In the genomic region with DNA sequence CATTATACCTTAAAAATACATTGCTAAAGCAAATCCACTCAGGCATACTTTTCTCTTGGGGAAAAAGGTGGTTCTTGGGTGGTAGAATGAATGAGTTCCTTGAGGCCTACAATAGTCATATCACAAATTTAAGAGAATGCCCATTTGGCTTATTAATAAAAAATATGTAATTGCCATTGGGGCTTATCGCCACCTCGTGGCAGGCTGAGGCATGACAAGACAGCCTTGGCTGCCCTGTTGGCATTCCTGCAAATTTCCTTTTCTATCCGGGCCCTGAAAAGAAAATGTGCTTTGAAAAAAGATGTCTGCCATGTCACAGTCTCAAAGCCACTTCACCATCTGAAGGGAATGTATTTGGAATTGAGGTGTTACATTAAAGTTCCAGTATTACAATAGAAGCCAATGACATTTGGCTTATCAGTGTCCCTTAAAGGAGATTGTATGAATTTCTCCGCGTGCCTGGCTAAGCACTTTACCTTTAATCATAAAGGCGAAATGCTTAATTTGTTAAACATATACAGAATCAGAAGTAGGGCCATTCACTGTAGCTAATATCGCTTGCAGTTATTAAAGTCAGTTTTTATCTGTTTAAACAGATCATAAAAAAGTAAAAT, we compare ENCODE assay signal across 8 cellular contexts.
DNase-seq lines count a peak whose midpoint lies in the region; ATAC-seq, FAIRE-seq and TF ChIP-seq lines count a peak whose summit lies in the region.

No MANE protein-coding gene starts in this region.

- 53% methylated on average over 7 of the region's 7 CpGs for whole genome bisulfite sequencing in liver

- TF ChIP-seq CTCF in AG09319 (IDR thresholded peaks at IDR 0.05; ENCODE audit: low read depth, low read length) (peak; percentile 93), SU-DHL-6 (IDR thresholded peaks at IDR 0.05; ENCODE audit: insufficient read depth, low read length, poor library complexity, severe bottlenecking) (peak; percentile 83), liver (IDR thresholded peaks at IDR 0.05; ENCODE audit: low read depth, low read length, missing input control) (peak; percentile 91), omental fat pad (IDR thresholded peaks at IDR 0.05) (no peak)

- no peaks in the 10 kb centered on the region for H4K20me1 ChIP-seq in SU-DHL-6 (ENCODE audit: low read depth, low read length)

- no peaks in the 10 kb centered on the region for H3K79me2 ChIP-seq in SU-DHL-6 (ENCODE audit: insufficient read depth, low read length)

- H3K9me3 ChIP-seq in SU-DHL-6 (ENCODE audit: insufficient read depth, low read length) (no peaks in the 10 kb centered on the region), liver (ENCODE audit: control insufficient read depth in 4 of 4, low read length in 3 of 4) (peaks cover 0 to 2% (median 0%) of the 10 kb centered on the region in 4 donors)

- DNase-seq in AG09319 (ENCODE audit: extremely low read depth, low read depth), result no peak
- peak; percentile 16 for DNase-seq in GM12892 (ENCODE audit: insufficient read length)
- DNase-seq in central memory CD4-positive, alpha-beta T cell, result peak; percentile 4
- DNase-seq in stromal cell of bone marrow (ENCODE audit: low read depth), result peak; percentile 13
- no peak for DNase-seq in NCI-H1436 treated with DMSO at 0.1 percent for 48 hours (lab: John Stamatoyannopoulos, UW)
- no peak for DNase-seq in omental fat pad (ENCODE audit: low spot score)

- no peaks in the 10 kb centered on the region for H3K27me3 ChIP-seq in SU-DHL-6 (ENCODE audit: low read length)
- H3K27me3 ChIP-seq in liver (ENCODE audit: control insufficient read depth in 4 of 4, insufficient read depth in 4 of 4, low read length in 3 of 4), result no peaks in the 10 kb centered on the region

- H3K9ac ChIP-seq in SU-DHL-6 (ENCODE audit: low read length) (no peak overlapping the region), liver (ENCODE audit: low read depth in 1 of 2, low read length in 2 of 2) (no peak overlapping the region)

- ATAC-seq in omental fat pad (ENCODE audit: low FRiP score), result no peak

- H3F3A ChIP-seq in SU-DHL-6 (ENCODE audit: insufficient read depth), result no peaks in the 10 kb centered on the region

- no peak overlapping the region for H2AFZ ChIP-seq in SU-DHL-6 (ENCODE audit: low read depth, low read length, severe bottlenecking)

- FAIRE-seq in GM12892 (lab: Jason Lieb, UNC), result peak; percentile 36

- H3K27ac ChIP-seq in SU-DHL-6 (ENCODE audit: low read depth, low read length), result no peak overlapping the region
- no peak overlapping the region for H3K27ac ChIP-seq in liver (ENCODE audit: low read depth in 1 of 2, low read length in 2 of 2)

- no peaks in the 10 kb centered on the region for H3K36me3 ChIP-seq in SU-DHL-6 (ENCODE audit: low read length)
- H3K36me3 ChIP-seq in liver (ENCODE audit: control insufficient read depth in 4 of 4, insufficient read depth in 3 of 4, low read depth in 1 of 4, low read length in 3 of 4), result no peaks in the 10 kb centered on the region

- no peaks in the 10 kb centered on the region for H3K9me2 ChIP-seq in SU-DHL-6 (replicated peaks; ENCODE audit: insufficient read depth, low read length)

- no peak overlapping the region for H3K4me2 ChIP-seq in SU-DHL-6 (ENCODE audit: low read depth, low read length, poor library complexity, severe bottlenecking)

- TF ChIP-seq POLR2A in GM12892 (IDR thresholded peaks at IDR 0.05; ENCODE audit: low read depth, low read length), result no peak

- no peak overlapping the region for H3K4me3 ChIP-seq in SU-DHL-6 (ENCODE audit: insufficient read depth, low read length, poor library complexity, severe bottlenecking)
- H3K4me3 ChIP-seq in liver (ENCODE audit: low read depth in 1 of 3, low read length in 3 of 3), result no peak overlapping the region

- H3K4me1 ChIP-seq in liver (ENCODE audit: control insufficient read depth in 4 of 4, insufficient read depth in 4 of 4, low read length in 3 of 4), result peaks cover 0 to 13% (median 8%) of the 10 kb centered on the region in 4 donors

- peak; percentile 83 to 88 for TF ChIP-seq RAD21 in liver (IDR thresholded peaks at IDR 0.05)

TF ChIP-seq in liver, 16 proteins besides CTCF, POLR2A, EP300 and RAD21:
- TF ChIP-seq RXRA (IDR thresholded peaks at IDR 0.05), result no peak
- no peak for TF ChIP-seq TAF1 (conservative IDR thresholded peaks at IDR 0.05)
- no peak for TF ChIP-seq SP1 (IDR thresholded peaks at IDR 0.05)
- TF ChIP-seq, protein P1, sequence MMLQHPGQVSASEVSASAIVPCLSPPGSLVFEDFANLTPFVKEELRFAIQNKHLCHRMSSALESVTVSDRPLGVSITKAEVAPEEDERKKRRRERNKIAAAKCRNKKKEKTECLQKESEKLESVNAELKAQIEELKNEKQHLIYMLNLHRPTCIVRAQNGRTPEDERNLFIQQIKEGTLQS (IDR thresholded peaks at IDR 0.05), result no peak
- TF ChIP-seq NR2F2 (IDR thresholded peaks at IDR 0.05), result no peak
- TF ChIP-seq HNF4G (IDR thresholded peaks at IDR 0.05), result no peak
- TF ChIP-seq EGR1 (IDR thresholded peaks at IDR 0.05; ENCODE audit: low read depth in 2 of 2), result no peak
- no peak for TF ChIP-seq YY1 (IDR thresholded peaks at IDR 0.05)
- no peak for TF ChIP-seq FOXA2 (IDR thresholded peaks at IDR 0.05)
- no peak for TF ChIP-seq FOXA1 (IDR thresholded peaks at IDR 0.05)
- TF ChIP-seq GABPA (IDR thresholded peaks at IDR 0.05 in 1 of 2, conservative IDR thresholded peaks at IDR 0.05 in 1 of 2), result no peak

Comparison
In these comparisons a context has a peak if more than half of its experiments do, and no peak if none do; other contexts are left out.
1. DNase-seq: peak in GM12892 (single experiment), central memory CD4-positive, alpha-beta T cell (single experiment) and stromal cell of bone marrow (single experiment); none in AG09319 (single experiment), NCI-H1436 treated with DMSO at 0.1 percent for 48 hours (single experiment) and omental fat pad (single experiment).
2. CTCF ChIP-seq: peak in AG09319 (single experiment), SU-DHL-6 (single experiment) and liver (single experiment); none in omental fat pad (0 of 3).